In genomic region chr5:61450170-61450815, GRCh38 we compare ENCODE assay signal across 9 cellular contexts.
DNase-seq lines count a peak whose midpoint lies in the region; ATAC-seq and TF ChIP-seq lines count a peak whose summit lies in the region.
"Had no signal": no experiment of that assay in that cellular context is flagged by ENCODE, and none has a peak within 500 bp of the region (broad histone marks: within the 10 kb centered on the region; RNA-seq: fewer than 3 reads in every experiment).

No MANE protein-coding gene starts in this region.

- no peak overlapping the region for H3K23ac ChIP-seq in neuronal stem cell (ENCODE audit: low read depth, low read length, poor library complexity)

- DNase-seq in BJ (ENCODE audit: low read depth) (peak; percentile 87), RKO (ENCODE audit: low spot score) (peak; percentile 24), esophagus squamous epithelium (lab: John Stamatoyannopoulos, UW) (no peak), neuronal stem cell (ENCODE audit: low spot score) (peak; percentile 3), NCI-H1048 (lab: John Stamatoyannopoulos, UW) (no peak), medulla oblongata (ENCODE audit: extremely low spot score) (no peak)
- no peak for DNase-seq in stimulated activated naive CD8-positive, alpha-beta T cell treated with anti-CD3 and anti-CD28 coated beads, Interleukin-15, Interleukin-2, amounts not matched to agents 100 U/mL and 50 U/mL, for 24 hours

- H2BK120ac ChIP-seq in neuronal stem cell (ENCODE audit: low read depth, low read length) = no peak overlapping the region

- peaks cover 3% of the 10 kb centered on the region for H3K79me1 ChIP-seq in neuronal stem cell (ENCODE audit: low read depth, low read length)

- H3K4me3 ChIP-seq in BJ (ENCODE audit: low read depth, low read length) = no peak overlapping the region
- no peak overlapping the region for H3K4me3 ChIP-seq in esophagus squamous epithelium
- H3K4me3 ChIP-seq in neuronal stem cell (ENCODE audit: low read length in 2 of 2) = no peak overlapping the region

- no peak overlapping the region for H2BK5ac ChIP-seq in neuronal stem cell (ENCODE audit: low read length)

- no peak overlapping the region for H3K4me2 ChIP-seq in neuronal stem cell (ENCODE audit: insufficient read depth, low read length, poor library complexity, severe bottlenecking)

- no peak overlapping the region for H2AFZ ChIP-seq in neuronal stem cell (ENCODE audit: low read length)

- intact Hi-C loops in esophagus squamous epithelium (cut with DNase I) = no loop called here

- no peak overlapping the region for H4K91ac ChIP-seq in neuronal stem cell (ENCODE audit: low read depth, low read length, poor library complexity)

- peak overlapping the region in 3 of 4 donors; percentile 40 to 75 (median 54) for H3K27ac ChIP-seq in esophagus squamous epithelium
- H3K27ac ChIP-seq in neuronal stem cell (replicated peaks; ENCODE audit: low read length) = no peak overlapping the region
- H3K27ac ChIP-seq: HL-60 had no signal

- no peak overlapping the region for H3K9ac ChIP-seq in neuronal stem cell (ENCODE audit: low read depth, low read length, poor library complexity)

- H4K8ac ChIP-seq in neuronal stem cell (ENCODE audit: low read depth, low read length) = no peak overlapping the region

- TF ChIP-seq CTCF in BJ (IDR thresholded peaks at IDR 0.05; ENCODE audit: insufficient read depth, low read depth, low read length) (no peak), esophagus squamous epithelium (IDR thresholded peaks at IDR 0.05) (peak in 1 of 6 experiments; percentile 12)

- H3K4me1 ChIP-seq in esophagus squamous epithelium (peaks cover 12 to 32% (median 18%) of the 10 kb centered on the region in 3 donors), neuronal stem cell (ENCODE audit: control insufficient read depth in 2 of 2, insufficient read depth in 1 of 2, low read depth in 1 of 2, low read length in 2 of 2) (peaks cover 0 to 5% of the 10 kb centered on the region in 2 donors)

- H2AK5ac ChIP-seq in neuronal stem cell (ENCODE audit: low read depth, low read length) = no peak overlapping the region

- H3K27me3 ChIP-seq in BJ (ENCODE audit: control insufficient read depth, insufficient read depth, low read length) (no peaks in the 10 kb centered on the region), esophagus squamous epithelium (no peaks in the 10 kb centered on the region), neuronal stem cell (ENCODE audit: control insufficient read depth in 3 of 3, insufficient read depth in 3 of 3, low read depth in 1 of 3, low read length in 3 of 3) (no peaks in the 10 kb centered on the region)

- no peak for ATAC-seq in GM21786 (IDR thresholded peaks at IDR 0.05; ENCODE audit: unreplicated experiment)
- ATAC-seq in stimulated activated naive CD8-positive, alpha-beta T cell treated with anti-CD3 and anti-CD28 coated beads, Interleukin-15, Interleukin-2, amounts not matched to agents 100 U/mL and 50 U/mL, for 24 hours = no peak

- H3K9me3 ChIP-seq in esophagus squamous epithelium (peaks cover 0 to 9% (median 0%) of the 10 kb centered on the region in 3 donors), neuronal stem cell (replicated peaks in 1 of 2; ENCODE audit: control insufficient read depth in 2 of 2, insufficient read depth in 1 of 2, low read depth in 1 of 2, low read length in 2 of 2) (peaks cover 3 to 38% of the 10 kb centered on the region in 2 donors)

- no peak overlapping the region for H2BK15ac ChIP-seq in neuronal stem cell (ENCODE audit: low read length)

- H3K4ac ChIP-seq in neuronal stem cell (ENCODE audit: low read length) = no peak overlapping the region

- 35 to 59% methylated on average over 1 of the region's 1 CpG for WGBS in esophagus squamous epithelium, 2 donors
- WGBS in neuronal stem cell (ENCODE audit: extremely low coverage in 2 of 2, insufficient read length in 2 of 2, insufficient replicate concordance in 1 of 2), 2 donors = no CpG with 5 or more reads among the region's 1 CpG

- H3K36me3 ChIP-seq in BJ (ENCODE audit: control insufficient read depth, insufficient read depth, low read length) = no peaks in the 10 kb centered on the region
- H3K36me3 ChIP-seq in esophagus squamous epithelium = no peaks in the 10 kb centered on the region
- peaks cover 0 to 34% of the 10 kb centered on the region in 2 donors for H3K36me3 ChIP-seq in neuronal stem cell (replicated peaks in 1 of 2; ENCODE audit: control insufficient read depth in 2 of 2, insufficient read depth in 2 of 2, low read length in 2 of 2)

- no peak overlapping the region for H2BK12ac ChIP-seq in neuronal stem cell (ENCODE audit: low read length)

- no peak overlapping the region for H3K18ac ChIP-seq in neuronal stem cell (ENCODE audit: low read length)

- CTCF ChIA-PET in BJ (lab: Yijun Ruan, JAX) = no interaction called here

- H3K14ac ChIP-seq in neuronal stem cell (ENCODE audit: low read length) = no peak overlapping the region

- TF ChIP-seq POLR2A in esophagus squamous epithelium (IDR thresholded peaks at IDR 0.05) = no peak

- POLR2A ChIA-PET in BJ (lab: Charles Lee) = interaction anchor here (1.0 to 1.2 kb wide), 2 partner anchors 41 to 144 kb away, joined by 3 to 4 read pairs; no protein-coding TSS in a partner anchor

Comparison
In these comparisons a context has a peak if more than half of its experiments do, and no peak if none do; other contexts are left out.
1. DNase-seq: peak in BJ (single experiment), RKO (single experiment) and neuronal stem cell (single experiment); none in esophagus squamous epithelium (single experiment), NCI-H1048 (single experiment), medulla oblongata (single experiment) and stimulated activated naive CD8-positive, alpha-beta T cell treated with anti-CD3 and anti-CD28 coated beads, Interleukin-15, Interleukin-2, amounts not matched to agents 100 U/mL and 50 U/mL, for 24 hours (single experiment).